1 cellular context compared by ENCODE assay signal in genomic region chr12:121000530-121000929, GRCh38.
TF ChIP-seq lines count a peak whose summit lies in the region.

No MANE protein-coding gene starts in this region.

TF ChIP-seq in K562, 482 proteins besides CTCF, POLR2A, EP300 and RAD21:
- TF ChIP-seq ZNF134 (CRISPR knock-in tag; conservative IDR thresholded peaks at IDR 0.05) = peak; percentile 54; the same call in 1 of the 2 replicates
- TF ChIP-seq ZC3H11A (IDR thresholded peaks at IDR 0.05; ENCODE audit: low read depth, low read length) = no peak
- TF ChIP-seq MEF2A (IDR thresholded peaks at IDR 0.05; ENCODE audit: control insufficient read depth, low read depth, low read length) = no peak
